Comparison of ENCODE assay signal across 22 cellular contexts in the genomic region with DNA sequence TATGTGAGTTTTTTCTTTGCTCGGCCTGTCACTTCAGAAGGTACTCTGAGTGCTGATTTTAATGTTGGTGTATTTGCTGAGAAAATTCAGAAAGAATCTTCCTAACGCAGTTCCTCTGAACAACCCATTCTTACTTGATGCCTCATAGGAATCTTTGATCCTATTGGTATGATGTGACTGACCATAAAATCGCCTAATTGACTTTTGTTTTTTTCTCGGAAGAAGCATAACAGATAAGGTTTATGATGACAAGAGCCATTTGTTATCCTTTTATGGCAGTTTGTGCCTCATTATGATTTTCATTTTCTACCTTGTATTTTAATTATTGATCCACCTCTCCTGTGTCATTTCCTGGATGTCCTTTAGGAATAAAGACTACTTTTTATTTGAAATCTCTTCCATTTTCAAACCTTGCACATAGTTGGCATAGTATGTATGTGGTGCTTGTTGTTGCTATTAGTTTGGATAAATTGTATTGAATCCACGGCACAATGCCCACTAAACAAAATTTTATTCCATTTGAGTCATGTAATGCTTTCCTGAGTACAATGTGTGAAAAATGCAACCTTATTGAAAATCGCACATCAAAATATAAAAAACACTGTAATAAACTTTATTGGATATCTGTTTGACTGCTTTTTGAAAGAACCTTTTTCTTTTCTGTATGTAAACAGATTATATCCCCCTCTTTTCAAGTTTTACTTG.
"Had no signal": no experiment of that assay in that cellular context is flagged by ENCODE, and none has a peak within 500 bp of the region (broad histone marks: within the 10 kb centered on the region; RNA-seq: fewer than 3 reads in every experiment).

No MANE protein-coding gene starts in this region.

- H3K27me3 Mint-ChIP-seq: activated naive CD8-positive, alpha-beta T cell treated with anti-CD3 and anti-CD28 coated beads for 36 hours; naive thymus-derived CD4-positive, alpha-beta T cell had no signal

- H2AFZ ChIP-seq: neural progenitor cell had no signal

- H3K36me3 ChIP-seq: esophagus squamous epithelium, gastroesophageal sphincter, left lung, neural progenitor cell, tibial artery had no signal

- H3K27ac ChIP-seq: esophagus squamous epithelium, gastroesophageal sphincter, left lung, neural progenitor cell, tibial artery had no signal

- H3K4me1 ChIP-seq: left lung had no signal

- H3K36me3 Mint-ChIP-seq: activated naive CD8-positive, alpha-beta T cell treated with anti-CD3 and anti-CD28 coated beads for 36 hours; naive thymus-derived CD4-positive, alpha-beta T cell had no signal

- H3K27ac Mint-ChIP-seq: activated naive CD8-positive, alpha-beta T cell treated with anti-CD3 and anti-CD28 coated beads for 36 hours; endodermal cell; naive thymus-derived CD4-positive, alpha-beta T cell had no signal

- H3K4me3 Mint-ChIP-seq: activated naive CD8-positive, alpha-beta T cell treated with anti-CD3 and anti-CD28 coated beads for 36 hours; endodermal cell; naive thymus-derived CD4-positive, alpha-beta T cell; neural progenitor cell had no signal

- H3K4me3 ChIP-seq: esophagus squamous epithelium, gastroesophageal sphincter, left lung, lung, neural progenitor cell, tibial artery had no signal

- H3K9me3 Mint-ChIP-seq: activated naive CD8-positive, alpha-beta T cell treated with anti-CD3 and anti-CD28 coated beads for 36 hours; endodermal cell; naive thymus-derived CD4-positive, alpha-beta T cell; neural progenitor cell had no signal

- H3K9me3 ChIP-seq: esophagus squamous epithelium, gastroesophageal sphincter, left lung, tibial artery had no signal

- H3K27me3 ChIP-seq: esophagus squamous epithelium, gastroesophageal sphincter, left lung, neural progenitor cell, tibial artery had no signal

- DNase-seq: activated CD4-positive, alpha-beta T cell treated with anti-CD3 and anti-CD28 coated beads for 1 hour; activated CD4-positive, alpha-beta T cell treated with anti-CD3 and anti-CD28 coated beads, Interleukin-2, amount 50 U/mL, for 1 hour; activated naive CD4-positive, alpha-beta T cell; activated naive CD8-positive, alpha-beta T cell treated with anti-CD3 and anti-CD28 coated beads for 36 hours; activated T-cell treated with anti-CD3 and anti-CD28 coated beads, Interleukin-2, amount 50 U/mL, for 1 hour; amniotic stem cell; cerebellar nuclear complex; cortex of kidney; endodermal cell; esophagus squamous epithelium; head of caudate nucleus; left lung; naive thymus-derived CD4-positive, alpha-beta T cell; posterior cingulate gyrus; stimulated activated CD4-positive, alpha-beta T cell treated with anti-CD3 and anti-CD28 coated beads, Interleukin-12 subunit alpha, Interleukin-12 subunit beta, amount 100 ng/mL, for 4 hours; stimulated activated CD4-positive, alpha-beta T cell treated with anti-CD3 and anti-CD28 coated beads, Interleukin-4, amount 100 ng/mL, for 4 hours; stimulated activated naive CD8-positive, alpha-beta T cell treated with anti-CD3 and anti-CD28 coated beads, Interleukin-15, Interleukin-2, amounts not matched to agents 100 U/mL and 50 U/mL, for 24 hours; T-helper 1 cell; tibial artery had no signal

- ATAC-seq: gastroesophageal sphincter; left lung; naive thymus-derived CD4-positive, alpha-beta T cell; stimulated activated naive CD8-positive, alpha-beta T cell treated with anti-CD3 and anti-CD28 coated beads, Interleukin-15, Interleukin-2, amounts not matched to agents 100 U/mL and 50 U/mL, for 24 hours had no signal

- H3K4me2 ChIP-seq: neural progenitor cell had no signal
